ENCODE assay signal across 8 cellular contexts in genomic region chr17:49575524-49576120, GRCh38. TPM values are rescaled to one million over a fixed set of nuclear protein-coding genes. Genes with fewer than 3 reads are reported as not detected.
DNase-seq lines count a peak whose midpoint lies in the region; ATAC-seq and TF ChIP-seq lines count a peak whose summit lies in the region.

Gene NXPH3 (plus strand): TSS chr17:49575871. CDS start chr17:49576220, 349 bp downstream.

- H3K4me1 Mint-ChIP-seq in brain: peaks cover 20% of the 10 kb centered on the region

- peak; percentile 90 for DNase-seq in DMS 273 (lab: John Stamatoyannopoulos, UW; ENCODE audit: unreplicated experiment)
- peak; percentile 94 for DNase-seq in HuH-7 (ENCODE audit: low spot score)
- peak; percentile 43 for DNase-seq in T1000 (lab: John Stamatoyannopoulos, UW)
- DNase-seq in iPS-NIHi7 (ENCODE audit: extremely low spot score): peak; percentile 85
- DNase-seq in stimulated activated CD4-positive, alpha-beta T cell treated with anti-CD3 and anti-CD28 coated beads, Interleukin-15, amount 100 ng/mL, for 24 hours: peak; percentile 81

- H3K36me3 Mint-ChIP-seq in brain: no peaks in the 10 kb centered on the region

- peak; percentile 8 to 34 for TF ChIP-seq CTCF in brain (conservative IDR thresholded peaks at IDR 0.05)

- H3K9me3 Mint-ChIP-seq in brain: peaks cover 0 to 3% (median 0%) of the 10 kb centered on the region in 5 experiments

- peak within 1 kb of the TSS in 2 of 5 experiments; percentile 85 to 87 for H3K27ac Mint-ChIP-seq in brain

- peak within 1 kb of the TSS; percentile 86 to 92 (median 89) for H3K4me3 Mint-ChIP-seq in brain

- ATAC-seq in GM21619 (IDR thresholded peaks at IDR 0.05; ENCODE audit: unreplicated experiment) (no peak), HG03097 (IDR thresholded peaks at IDR 0.05; ENCODE audit: low FRiP score, unreplicated experiment) (no peak)

- H3K27me3 Mint-ChIP-seq in brain: peaks cover 69% of the 10 kb centered on the region

RNA-seq across cellular contexts. Expression of gene NXPH3, which starts in this region (rescaled TPM):
- 5.1 TPM for polyA plus RNA-seq in brain (ENCODE audit: insufficient read depth, low read depth, low replicate concordance)

Comparison
In these comparisons a context has a peak if more than half of its experiments do, and no peak if none do; other contexts are left out.
1. DNase-seq: peak in every context shown above with its lines; median percentile 94 in HuH-7; 90 in DMS 273; 85 in iPS-NIHi7; 81 in stimulated activated CD4-positive, alpha-beta T cell treated with anti-CD3 and anti-CD28 coated beads, Interleukin-15, amount 100 ng/mL, for 24 hours; 43 in T1000.